ENCODE assay signal across 1 cellular context in the genomic region with DNA sequence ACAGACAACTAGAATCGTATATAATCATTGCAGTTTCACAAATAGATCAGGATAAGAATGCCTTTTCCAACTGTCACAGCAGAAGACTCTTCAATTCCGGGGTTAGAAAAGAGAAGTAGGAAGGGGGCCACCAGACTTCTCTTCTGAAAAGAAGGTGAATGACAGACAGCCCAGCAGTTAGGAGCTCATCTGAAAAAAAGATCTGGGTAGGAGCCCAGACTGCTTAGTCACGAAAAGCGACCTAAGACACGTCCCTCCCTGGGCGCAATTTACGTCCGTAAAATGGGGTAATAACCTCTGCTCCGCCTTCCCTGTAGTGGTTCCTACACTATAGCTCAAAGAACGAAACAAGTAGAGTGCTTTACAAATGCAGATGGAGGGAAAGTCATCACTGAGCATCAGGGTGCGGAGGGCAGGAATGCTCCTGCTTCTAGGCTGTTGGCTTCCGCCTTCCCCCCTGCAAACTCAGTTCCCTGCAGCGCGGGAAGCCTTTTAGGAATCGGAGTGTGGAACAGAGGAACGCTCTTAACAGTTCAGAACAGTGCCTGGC.
A peak's percentile ranks its signal among the peaks of the same experiment; 100 is the strongest.
TF ChIP-seq lines count a peak whose summit lies in the region.

No MANE protein-coding gene starts in this region.

TF ChIP-seq in HepG2, 621 proteins besides CTCF, POLR2A, EP300 and RAD21:
- TF ChIP-seq ELF3 (CRISPR knock-in tag; IDR thresholded peaks at IDR 0.05) (peak; percentile 1; the same call in 1 of the 2 replicates), RFXANK (CRISPR knock-in tag; IDR thresholded peaks at IDR 0.05) (peak; percentile 18; the same call in 1 of the 2 replicates), ZNF629 (CRISPR knock-in tag; conservative IDR thresholded peaks at IDR 0.05) (peak; percentile 82), SMAD1 (CRISPR knock-in tag; IDR thresholded peaks at IDR 0.05; ENCODE audit: borderline replicate concordance, low read depth) (0 out of 2 replicates have a peak, but pooled peaks have one; percentile 9), ZNF121 (CRISPR knock-in tag; IDR thresholded peaks at IDR 0.05) (peak; percentile 32; the same call in 1 of the 2 replicates), ZBTB21 (CRISPR knock-in tag; IDR thresholded peaks at IDR 0.05) (no peak), BRCA1 (CRISPR knock-in tag; IDR thresholded peaks at IDR 0.05) (0 out of 2 replicates have a peak, but pooled peaks have one; percentile 15), ZNF33B (CRISPR knock-in tag; IDR thresholded peaks at IDR 0.05) (0 out of 2 replicates have a peak, but pooled peaks have one; percentile 4)
- TF ChIP-seq, protein P1, sequence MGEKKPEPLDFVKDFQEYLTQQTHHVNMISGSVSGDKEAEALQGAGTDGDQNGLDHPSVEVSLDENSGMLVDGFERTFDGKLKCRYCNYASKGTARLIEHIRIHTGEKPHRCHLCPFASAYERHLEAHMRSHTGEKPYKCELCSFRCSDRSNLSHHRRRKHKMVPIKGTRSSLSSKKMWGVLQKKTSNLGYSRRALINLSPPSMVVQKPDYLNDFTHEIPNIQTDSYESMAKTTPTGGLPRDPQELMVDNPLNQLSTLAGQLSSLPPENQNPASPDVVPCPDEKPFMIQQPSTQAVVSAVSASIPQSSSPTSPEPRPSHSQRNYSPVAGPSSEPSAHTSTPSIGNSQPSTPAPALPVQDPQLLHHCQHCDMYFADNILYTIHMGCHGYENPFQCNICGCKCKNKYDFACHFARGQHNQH (CRISPR knock-in tag; IDR thresholded peaks at IDR 0.05): no peak
